Comparison of ENCODE assay signal across 25 cellular contexts in genomic region chr19:3415695-3416094, GRCh38.
"Had no signal": no experiment of that assay in that cellular context is flagged by ENCODE, and none has a peak within 500 bp of the region (broad histone marks: within the 10 kb centered on the region; RNA-seq: fewer than 3 reads in every experiment).

No MANE protein-coding gene starts in this region.

- H3K4me3 ChIP-seq: SJCRH30 had no signal

- H3K9ac ChIP-seq: SK-N-SH had no signal

- H3K9me3 ChIP-seq: SJCRH30, SK-N-SH had no signal

- H3K4me1 ChIP-seq: SJCRH30 had no signal

- H3K27me3 ChIP-seq: SJCRH30 had no signal

- H3K4me2 ChIP-seq: SK-N-SH had no signal

- H3K36me3 ChIP-seq: SJCRH30 had no signal

- ATAC-seq: activated naive CD4-positive, alpha-beta T cell treated with anti-CD3 and anti-CD28 coated beads, Interleukin-2, amount 50 U/mL, for 72 hours; activated naive CD8-positive, alpha-beta T cell treated with anti-CD3 and anti-CD28 coated beads, Interleukin-2, amount 50 U/mL, for 24 hours; activated T-cell treated with anti-CD3 and anti-CD28 coated beads, Interleukin-2, amount 50 U/mL, for 4 hours; Panc1 had no signal

- H3K27ac ChIP-seq: SJCRH30 had no signal

- DNase-seq: activated CD4-positive, alpha-beta memory T cell treated with anti-CD3 and anti-CD28 coated beads for 36 hours; activated CD4-positive, alpha-beta T cell treated with anti-CD3 and anti-CD28 coated beads, Interleukin-2, amount 10 ng/mL, durations not matched to agents 7 days and 5 days; activated CD4-positive, CD25-positive, alpha-beta regulatory T cell; activated CD8-positive, alpha-beta memory T cell treated with anti-CD3 and anti-CD28 coated beads for 24 hours; activated effector memory CD4-positive, alpha-beta T cell treated with anti-CD3 and anti-CD28 coated beads, Interleukin-2, amount 50 U/mL, for 16 hours; activated naive CD4-positive, alpha-beta T cell treated with Interleukin-2 at 50 U/mL for 16 hours; activated naive CD8-positive, alpha-beta T cell treated with anti-CD3 and anti-CD28 coated beads, Interleukin-2, amount 50 U/mL, for 24 hours; activated T-cell treated with anti-CD3 and anti-CD28 coated beads, Interleukin-2, amount 50 U/mL, for 4 hours; amygdala; KG1; NCI-H1048; NCI-H146; NCI-H187 treated with DMSO at 0.1 percent for 48 hours; NCI-H2171 treated with DMSO at 0.1 percent for 48 hours; NCI-H226; NCI-H526; NCI-H774; OCI-M1; Right ventricle myocardium superior; RPMI8226; SJCRH30; SK-N-SH; T-helper 1 cell had no signal
